In the genomic region with DNA sequence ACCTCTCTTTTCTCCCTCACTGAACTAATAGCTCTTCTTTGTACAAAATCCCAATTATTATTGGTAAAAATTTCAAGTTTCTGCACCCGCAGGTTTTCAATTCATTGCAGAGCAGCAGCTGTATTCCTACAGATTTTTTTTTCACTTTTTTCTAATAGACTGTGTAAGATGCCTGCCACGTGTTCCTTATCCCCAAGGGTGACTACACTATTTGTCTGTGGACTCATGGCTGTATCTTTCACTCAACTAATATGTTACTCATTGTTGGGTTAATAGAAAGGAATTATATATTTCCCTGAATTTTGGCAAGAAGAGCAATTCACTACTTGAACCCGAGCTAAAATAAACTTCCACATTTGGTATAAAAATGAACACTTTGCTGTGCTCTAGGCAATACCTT, we compare ENCODE assay signal across 17 cellular contexts.
"Had no signal": no experiment of that assay in that cellular context is flagged by ENCODE, and none has a peak within 500 bp of the region (broad histone marks: within the 10 kb centered on the region; RNA-seq: fewer than 3 reads in every experiment).

No MANE protein-coding gene starts in this region.

- H3K4me2 ChIP-seq: neural progenitor cell had no signal

- H3K9ac ChIP-seq: neural progenitor cell had no signal

- DNase-seq: esophagus squamous epithelium; foreskin keratinocyte; kidney; left cardiac atrium; left ventricle myocardium inferior; lower lobe of right lung; nucleus accumbens; ovary; sigmoid colon; small intestine; stimulated activated CD4-positive, alpha-beta T cell treated with anti-CD3 and anti-CD28 coated beads, Interleukin-12 subunit alpha, Interleukin-12 subunit beta, amount 100 ng/mL, for 4 hours; stimulated activated naive CD4-positive, alpha-beta T cell; stomach; trophoblast cell had no signal

- ATAC-seq: foreskin keratinocyte; left cardiac atrium; lower lobe of right lung; natural killer cell treated with Interleukin-12 subunit alpha and Interleukin-12 subunit beta and Interleukin-15 and Interleukin-18, amount 100 ng/mL, for 72 hours had no signal

- H3K4me3 ChIP-seq: esophagus squamous epithelium, left ventricle myocardium inferior, lower lobe of right lung, neural progenitor cell, ovary, right atrium auricular region, sigmoid colon, stomach had no signal

- H3K36me3 ChIP-seq: esophagus squamous epithelium, left ventricle myocardium inferior, lower lobe of right lung, neural progenitor cell, ovary, right atrium auricular region, sigmoid colon, stomach had no signal

- H3K4me1 ChIP-seq: esophagus squamous epithelium, foreskin keratinocyte, left ventricle myocardium inferior, lower lobe of right lung, neural progenitor cell, right atrium auricular region, sigmoid colon, stomach had no signal

- H3K27me3 ChIP-seq: esophagus squamous epithelium, foreskin keratinocyte, neural progenitor cell, ovary, right atrium auricular region, sigmoid colon, stomach had no signal

- H3K9me3 ChIP-seq: esophagus squamous epithelium, left ventricle myocardium inferior, lower lobe of right lung, ovary, right atrium auricular region, sigmoid colon, stomach had no signal

- H3K27ac ChIP-seq: esophagus squamous epithelium, foreskin keratinocyte, left ventricle myocardium inferior, lower lobe of right lung, neural progenitor cell, ovary, right atrium auricular region, sigmoid colon, stomach had no signal

- H2AFZ ChIP-seq: neural progenitor cell had no signal
